ENCODE assay signal across 15 cellular contexts in genomic region chr19:36207605-36208252, GRCh38.
DNase-seq lines count a peak whose midpoint lies in the region; ATAC-seq and TF ChIP-seq lines count a peak whose summit lies in the region.
"Had no signal": no experiment of that assay in that cellular context is flagged by ENCODE, and none has a peak within 500 bp of the region (broad histone marks: within the 10 kb centered on the region; RNA-seq: fewer than 3 reads in every experiment).

No MANE protein-coding gene starts in this region.

- peak; percentile 64 for DNase-seq in GM12864 (ENCODE audit: low read depth)
- peak; percentile 42 for DNase-seq in cerebellar cortex (ENCODE audit: low spot score)
- no peak for DNase-seq in effector memory CD4-positive, alpha-beta T cell
- DNase-seq in NCI-H187 (lab: John Stamatoyannopoulos, UW): no peak
- DNase-seq in stimulated activated CD4-positive, alpha-beta T cell treated with anti-CD3 and anti-CD28 coated beads, Interleukin-2, amount 100 ng/mL, for 24 hours: no peak
- DNase-seq in GDM1 (lab: John Stamatoyannopoulos, UW): no peak
- DNase-seq: DMS79 treated with DMSO at 0.1 percent for 48 hours; naive B cell; NCI-H1092 treated with DMSO at 0.1 percent for 48 hours; stimulated activated CD8-positive, alpha-beta memory T cell treated with anti-CD3 and anti-CD28 coated beads, Interleukin-4, amount 100 ng/mL, for 48 hours; T1000 had no signal

- H3K4me1 ChIP-seq in effector memory CD4-positive, alpha-beta T cell (ENCODE audit: control insufficient read depth, insufficient read depth, low read length, poor library complexity, severe bottlenecking): no peaks in the 10 kb centered on the region

- no peak overlapping the region for H3K27ac ChIP-seq in effector memory CD4-positive, alpha-beta T cell (ENCODE audit: insufficient read depth, low read length, poor library complexity, severe bottlenecking)
- H3K27ac ChIP-seq: RWPE1 had no signal

- ATAC-seq in GM21529 (IDR thresholded peaks at IDR 0.05; ENCODE audit: unreplicated experiment): peak; percentile 74
- ATAC-seq in HG03457 (IDR thresholded peaks at IDR 0.05; ENCODE audit: unreplicated experiment): peak; percentile 65
- ATAC-seq: left lobe of liver had no signal

- no peak overlapping the region for H3K4me3 ChIP-seq in GM12864 (ENCODE audit: low read depth, low read length)
- no peak overlapping the region for H3K4me3 ChIP-seq in effector memory CD4-positive, alpha-beta T cell (ENCODE audit: insufficient read depth, low read depth, low read length, poor library complexity, severe bottlenecking)

- H3K36me3 ChIP-seq in effector memory CD4-positive, alpha-beta T cell (ENCODE audit: control insufficient read depth, insufficient read depth, low read length): no peaks in the 10 kb centered on the region

- no peak for TF ChIP-seq CTCF in GM12864 (IDR thresholded peaks at IDR 0.05; ENCODE audit: low read depth, low read length, missing control alignments)

- H3K9me3 ChIP-seq in effector memory CD4-positive, alpha-beta T cell (ENCODE audit: control insufficient read depth, low read length): no peaks in the 10 kb centered on the region

- no peaks in the 10 kb centered on the region for H3K27me3 ChIP-seq in effector memory CD4-positive, alpha-beta T cell (replicated peaks; ENCODE audit: control insufficient read depth, insufficient read depth, low read length, poor library complexity, severe bottlenecking)

Comparison
In these comparisons a context has a peak if more than half of its experiments do, and no peak if none do; other contexts are left out.
1. DNase-seq: peak in GM12864 (single experiment) and cerebellar cortex (single experiment); none in effector memory CD4-positive, alpha-beta T cell (0 of 3), NCI-H187 (0 of 2), stimulated activated CD4-positive, alpha-beta T cell treated with anti-CD3 and anti-CD28 coated beads, Interleukin-2, amount 100 ng/mL, for 24 hours (0 of 2) and GDM1 (single experiment).